1 cellular context compared by ENCODE assay signal in the genomic region with DNA sequence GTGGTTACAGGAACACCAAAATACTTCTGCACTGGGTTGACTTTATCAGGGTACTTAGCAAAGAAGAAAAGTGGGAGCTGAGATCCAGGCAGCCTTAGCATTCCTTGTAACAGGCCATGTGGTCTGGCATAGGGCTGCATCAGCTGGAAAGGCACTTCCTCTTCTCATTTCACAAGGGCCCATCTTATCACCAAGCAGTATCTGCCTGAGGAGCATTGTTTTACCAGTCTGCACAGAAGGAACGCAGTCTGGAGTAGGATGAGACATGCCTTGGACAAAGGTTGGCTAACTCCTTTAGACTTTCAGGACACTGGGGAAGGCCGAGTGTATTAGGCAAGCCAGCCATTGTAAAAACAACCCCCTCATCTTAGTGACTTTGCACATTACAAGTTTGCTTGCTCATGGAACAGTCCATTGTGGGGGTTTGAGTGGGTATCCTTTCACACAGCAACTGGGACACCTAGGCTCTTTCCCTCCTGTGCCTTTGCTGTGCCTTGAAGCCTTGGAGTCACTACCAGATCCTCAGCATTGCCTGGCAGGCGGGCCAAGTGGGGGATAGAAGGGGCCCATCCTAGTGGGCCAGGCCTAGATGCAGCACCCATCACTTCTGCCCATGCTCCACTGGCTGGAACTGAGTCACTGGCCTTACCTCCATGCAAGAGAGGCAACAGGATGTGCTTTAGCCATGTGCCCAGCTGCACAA.
TF ChIP-seq lines count a peak whose summit lies in the region.

No MANE protein-coding gene starts in this region.

TF ChIP-seq in IMR-90, 13 proteins besides CTCF, POLR2A, EP300 and RAD21 (continued from another document):
- TF ChIP-seq RFX5 (IDR thresholded peaks at IDR 0.05; ENCODE audit: low read depth, low read length): no peak
- TF ChIP-seq NFE2L2 (IDR thresholded peaks at IDR 0.05; ENCODE audit: low read depth, low read length): no peak
